18 cellular contexts compared by ENCODE assay signal in genomic region chr10:30353851-30354250, GRCh38. TPM values are rescaled to one million over a fixed set of nuclear protein-coding genes. Genes with fewer than 3 reads are reported as not detected.
A peak's percentile ranks its signal among the peaks of the same experiment; 100 is the strongest.
DNase-seq lines count a peak whose midpoint lies in the region; ATAC-seq and TF ChIP-seq lines count a peak whose summit lies in the region.
"Had no signal": no experiment of that assay in that cellular context is flagged by ENCODE, and none has a peak within 500 bp of the region (broad histone marks: within the 10 kb centered on the region; RNA-seq: fewer than 3 reads in every experiment).

No MANE protein-coding gene starts in this region.

- CTCF ChIA-PET in SK-N-SH (lab: Yijun Ruan, JAX) = interaction anchor here (1.0 kb wide), 1 partner anchor 237 kb away, joined by 3 read pairs; no protein-coding TSS in a partner anchor
- CTCF ChIA-PET in CD4-positive, alpha-beta T cell (lab: Charles Lee) = no interaction called here

- H3K4me1 ChIP-seq in SK-N-SH (ENCODE audit: control insufficient read depth in 1 of 2, insufficient read depth in 2 of 2, low read depth in 1 of 2, low read length in 1 of 2) = no peaks in the 10 kb centered on the region
- H3K4me1 ChIP-seq: parathyroid adenoma had no signal

- H4K20me1 ChIP-seq in SK-N-SH (ENCODE audit: insufficient read depth) = no peaks in the 10 kb centered on the region

- POLR2A ChIA-PET in SK-N-SH (lab: Yijun Ruan, JAX) = no interaction called here
- POLR2A ChIA-PET in CD4-positive, alpha-beta T cell (lab: Charles Lee) = no interaction called here

- no peaks in the 10 kb centered on the region for H3K9me3 ChIP-seq in SK-N-SH
- no peaks in the 10 kb centered on the region for H3K9me3 ChIP-seq in CD4-positive, alpha-beta T cell (ENCODE audit: control insufficient read depth, low read length)
- H3K9me3 ChIP-seq: heart right ventricle, Peyer's patch had no signal

- peaks cover 5% of the 10 kb centered on the region for H3K36me3 Mint-ChIP-seq in CD4-positive, alpha-beta T cell (ENCODE audit: low read depth)
- H3K36me3 Mint-ChIP-seq: activated naive CD4-positive, alpha-beta T cell treated with anti-CD3 and anti-CD28 coated beads, Interleukin-2, amount 10 ng/mL, durations not matched to agents 7 days and 5 days had no signal

- H3K36me3 ChIP-seq in SK-N-SH (replicated peaks in 1 of 2; ENCODE audit: control insufficient read depth in 1 of 2, insufficient read depth in 2 of 2, low read length in 1 of 2) = no peaks in the 10 kb centered on the region
- H3K36me3 ChIP-seq: heart right ventricle, Peyer's patch had no signal

- H3K4me3 ChIP-seq in SK-N-SH (ENCODE audit: low read depth in 2 of 2, low read length in 1 of 2) (no peak overlapping the region), fibroblast of mammary gland (ENCODE audit: control insufficient read depth, low read depth, low read length) (no peak overlapping the region)
- H3K4me3 ChIP-seq: heart right ventricle, Peyer's patch had no signal

- peaks cover 3% of the 10 kb centered on the region for H3F3A ChIP-seq in SK-N-SH (replicated peaks; ENCODE audit: insufficient read depth)

- H3K4me3 Mint-ChIP-seq in CD4-positive, alpha-beta T cell = no peak overlapping the region
- H3K4me3 Mint-ChIP-seq in stimulated activated naive CD8-positive, alpha-beta T cell treated with anti-CD3 and anti-CD28 coated beads, Interleukin-15, amount 100 ng/mL, for 72 hours = no peak overlapping the region
- H3K4me3 Mint-ChIP-seq: activated naive CD4-positive, alpha-beta T cell treated with anti-CD3 and anti-CD28 coated beads, Interleukin-2, amount 10 ng/mL, durations not matched to agents 7 days and 5 days; stimulated activated naive CD8-positive, alpha-beta T cell treated with anti-CD3 and anti-CD28 coated beads, Interleukin-15, Interleukin-2, amounts not matched to agents 100 ng/mL and 50 ng/mL, for 24 hours; T-helper 1 cell treated with Interleukin-12 subunit alpha and Interleukin-12 subunit beta and Interleukin-4 antibody, amounts not matched to agents 30 μg/mL and 1 μg/mL, for 36 hours had no signal

- no peak overlapping the region for H3K4me2 ChIP-seq in SK-N-SH

- H3K27ac Mint-ChIP-seq in CD4-positive, alpha-beta T cell = no peak overlapping the region
- no peak overlapping the region for H3K27ac Mint-ChIP-seq in stimulated activated naive CD8-positive, alpha-beta T cell treated with anti-CD3 and anti-CD28 coated beads, Interleukin-15, amount 100 ng/mL, for 72 hours
- H3K27ac Mint-ChIP-seq: activated naive CD4-positive, alpha-beta T cell treated with anti-CD3 and anti-CD28 coated beads, Interleukin-2, amount 10 ng/mL, durations not matched to agents 7 days and 5 days; stimulated activated naive CD8-positive, alpha-beta T cell treated with anti-CD3 and anti-CD28 coated beads, Interleukin-15, Interleukin-2, amounts not matched to agents 100 ng/mL and 50 ng/mL, for 24 hours; T-helper 1 cell treated with Interleukin-12 subunit alpha and Interleukin-12 subunit beta and Interleukin-4 antibody, amounts not matched to agents 30 μg/mL and 1 μg/mL, for 36 hours had no signal

- no peaks in the 10 kb centered on the region for H3K27me3 ChIP-seq in SK-N-SH (ENCODE audit: insufficient read depth)
- H3K27me3 ChIP-seq in CD4-positive, alpha-beta T cell (ENCODE audit: control insufficient read depth, insufficient read depth, low read length) = no peaks in the 10 kb centered on the region
- H3K27me3 ChIP-seq: heart right ventricle, Peyer's patch had no signal

- no peak overlapping the region for H3K9ac ChIP-seq in SK-N-SH
- H3K9ac ChIP-seq: parathyroid adenoma had no signal

- H3K79me2 ChIP-seq in SK-N-SH (ENCODE audit: insufficient read depth) = peaks cover 2% of the 10 kb centered on the region

- no peak for TF ChIP-seq CTCF in SK-N-SH (IDR thresholded peaks at IDR 0.05)
- TF ChIP-seq CTCF in fibroblast of mammary gland (conservative IDR thresholded peaks at IDR 0.05; ENCODE audit: control insufficient read depth, insufficient read depth, low read depth, low read length) = no peak
- no peak for TF ChIP-seq CTCF in CD4-positive, alpha-beta T cell (IDR thresholded peaks at IDR 0.05)

- peak overlapping the region in 1 of 2 experiments; percentile 19; a peak in 1 of 4 replicates for H3K27ac ChIP-seq in SK-N-SH (ENCODE audit: low read depth in 2 of 2, low read length in 1 of 2)
- H3K27ac ChIP-seq in CD4-positive, alpha-beta T cell (ENCODE audit: low read depth, low read length) = no peak overlapping the region
- H3K27ac ChIP-seq: heart right ventricle, parathyroid adenoma, Peyer's patch had no signal

- peak; percentile 73 for DNase-seq in GM04504 (ENCODE audit: low read depth)
- no peak for DNase-seq in SK-N-SH
- peak; percentile 80 for DNase-seq in fibroblast of mammary gland (ENCODE audit: low read depth)
- DNase-seq in stromal cell of bone marrow (ENCODE audit: low read depth) = peak; percentile 78
- DNase-seq in CD4-positive, alpha-beta T cell = no peak
- DNase-seq in stimulated activated naive CD8-positive, alpha-beta T cell treated with anti-CD3 and anti-CD28 coated beads, Interleukin-15, amount 100 ng/mL, for 72 hours = no peak
- DNase-seq in NCI-H1694 treated with DMSO at 0.1 percent for 48 hours (lab: John Stamatoyannopoulos, UW) = no peak
- DNase-seq: activated naive CD4-positive, alpha-beta T cell treated with anti-CD3 and anti-CD28 coated beads, Interleukin-2, amount 10 ng/mL, durations not matched to agents 7 days and 5 days; caudate nucleus; heart right ventricle; kidney; NCI-H2081 treated with DMSO at 0.1 percent for 48 hours; NCI-H526 treated with DMSO at 0.1 percent for 48 hours; Peyer's patch had no signal

- no peak for ATAC-seq in CD4-positive, alpha-beta T cell (ENCODE audit: poor library complexity)
- no peak for ATAC-seq in stimulated activated naive CD8-positive, alpha-beta T cell treated with anti-CD3 and anti-CD28 coated beads, Interleukin-15, amount 100 ng/mL, for 72 hours
- ATAC-seq: activated CD4-positive, CD25-positive, alpha-beta regulatory T cell treated with anti-CD3 and anti-CD28 coated beads, Interleukin-2, amount 50 U/mL, for 24 hours had no signal

- H3K9me3 Mint-ChIP-seq in CD4-positive, alpha-beta T cell = no peaks in the 10 kb centered on the region
- H3K9me3 Mint-ChIP-seq in stimulated activated naive CD8-positive, alpha-beta T cell treated with anti-CD3 and anti-CD28 coated beads, Interleukin-15, amount 100 ng/mL, for 72 hours = no peaks in the 10 kb centered on the region
- H3K9me3 Mint-ChIP-seq: activated naive CD4-positive, alpha-beta T cell treated with anti-CD3 and anti-CD28 coated beads, Interleukin-2, amount 10 ng/mL, durations not matched to agents 7 days and 5 days; stimulated activated naive CD8-positive, alpha-beta T cell treated with anti-CD3 and anti-CD28 coated beads, Interleukin-15, Interleukin-2, amounts not matched to agents 100 ng/mL and 50 ng/mL, for 24 hours; T-helper 1 cell treated with Interleukin-12 subunit alpha and Interleukin-12 subunit beta and Interleukin-4 antibody, amounts not matched to agents 30 μg/mL and 1 μg/mL, for 36 hours had no signal

- H3K4me1 Mint-ChIP-seq in CD4-positive, alpha-beta T cell (ENCODE audit: low read depth) = peaks cover 6% of the 10 kb centered on the region
- H3K4me1 Mint-ChIP-seq in stimulated activated naive CD8-positive, alpha-beta T cell treated with anti-CD3 and anti-CD28 coated beads, Interleukin-15, amount 100 ng/mL, for 72 hours = no peaks in the 10 kb centered on the region

- no peaks in the 10 kb centered on the region for H3K9me2 ChIP-seq in SK-N-SH

- intact Hi-C loops in CD4-positive, alpha-beta T cell (cut with DNase I, micrococcal nuclease) = loop anchor here in 1 of 2 experiments (10.0 kb wide), 1 partner anchor 681 kb away; the partner anchor contains the start of gene ZNF438

- WGBS in SK-N-SH (ENCODE audit: low lambda C conversion rate) = 75% methylated on average over 1 of the region's 2 CpGs

- H3K27me3 Mint-ChIP-seq in CD4-positive, alpha-beta T cell = peaks cover 10% of the 10 kb centered on the region
- no peaks in the 10 kb centered on the region for H3K27me3 Mint-ChIP-seq in stimulated activated naive CD8-positive, alpha-beta T cell treated with anti-CD3 and anti-CD28 coated beads, Interleukin-15, amount 100 ng/mL, for 72 hours
- H3K27me3 Mint-ChIP-seq: stimulated activated naive CD8-positive, alpha-beta T cell treated with anti-CD3 and anti-CD28 coated beads, Interleukin-15, Interleukin-2, amounts not matched to agents 100 ng/mL and 50 ng/mL, for 24 hours had no signal

- no peak for TF ChIP-seq EP300 in SK-N-SH (IDR thresholded peaks at IDR 0.05; ENCODE audit: borderline replicate concordance in 1 of 2, low read depth in 1 of 2, low read length in 1 of 2)

- H2AFZ ChIP-seq in SK-N-SH (ENCODE audit: low read depth) = no peak overlapping the region

- TF ChIP-seq RAD21 in SK-N-SH (IDR thresholded peaks at IDR 0.05; ENCODE audit: low read length) = no peak

TF ChIP-seq in SK-N-SH, 30 proteins besides CTCF, POLR2A, EP300 and RAD21:
- TF ChIP-seq JUND (IDR thresholded peaks at IDR 0.05) (no peak), SIN3A (IDR thresholded peaks at IDR 0.05; ENCODE audit: borderline replicate concordance, low read depth, low read length) (no peak), FOSL2 (IDR thresholded peaks at IDR 0.05; ENCODE audit: borderline replicate concordance, low read depth) (peak; percentile 32; the same call in 1 of the 2 replicates), TCF12 (IDR thresholded peaks at IDR 0.05) (0 out of 2 replicates have a peak, but pooled peaks have one; percentile 5)

RNA-seq across cellular contexts. Expression of gene MTPAP, which starts 4.8 kb away (rescaled TPM):
- 4.5 and 5.2 TPM in 2 replicates for polyA plus RNA-seq in SK-N-SH (2012; rRNA removed)
- polyA plus RNA-seq in SK-N-SH (2012; cell fraction: cytosol; rRNA removed) = 5.5 and 6.2 TPM in 2 replicates
- 4.6 and 9.0 TPM in 2 replicates for polyA plus RNA-seq in SK-N-SH (2012; cell fraction: nucleus; rRNA removed)
- 10 to 100 TPM; 33.0 to 35.1 TPM for total RNA-seq in CD4-positive, alpha-beta T cell

Comparison
In these comparisons a context has a peak if more than half of its experiments do, and no peak if none do; other contexts are left out.
1. DNase-seq: peak in GM04504 (single experiment), fibroblast of mammary gland (single experiment) and stromal cell of bone marrow (single experiment); none in SK-N-SH (single experiment), CD4-positive, alpha-beta T cell (0 of 10), stimulated activated naive CD8-positive, alpha-beta T cell treated with anti-CD3 and anti-CD28 coated beads, Interleukin-15, amount 100 ng/mL, for 72 hours (0 of 2) and NCI-H1694 treated with DMSO at 0.1 percent for 48 hours (single experiment).